Comparison of ENCODE assay signal across 8 cellular contexts in the genomic region with DNA sequence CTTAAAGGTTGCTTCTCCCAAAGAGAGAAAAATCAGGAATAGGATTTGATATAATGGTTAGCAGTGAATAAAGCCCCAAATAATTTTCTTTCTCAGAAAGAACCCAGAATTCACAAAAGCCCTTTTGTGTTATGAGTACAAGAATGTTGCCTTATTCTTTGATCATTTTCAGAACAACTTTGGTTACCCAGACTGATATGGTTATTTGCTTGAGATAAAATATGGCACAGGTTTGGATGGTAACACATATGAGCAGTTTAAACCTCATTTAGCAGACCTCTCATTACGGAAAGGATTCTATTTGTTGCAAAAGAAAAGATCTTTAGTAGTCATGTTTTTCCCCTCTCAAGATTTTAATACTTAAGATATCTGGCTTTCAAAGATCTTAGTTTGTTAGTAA.
"Had no signal": no experiment of that assay in that cellular context is flagged by ENCODE, and none has a peak within 500 bp of the region (broad histone marks: within the 10 kb centered on the region; RNA-seq: fewer than 3 reads in every experiment).

No MANE protein-coding gene starts in this region.

- H3K4me3 ChIP-seq: GM12878 had no signal

- DNase-seq: GDM1, GF-D8 had no signal

- FAIRE-seq: G401.6, GM12878, GM12891, GM12892, GM18507, GM19239 had no signal

- ATAC-seq: GM12878 had no signal
